ENCODE assay signal across 1 cellular context in genomic region chr3:170690133-170690981, GRCh38.
TF ChIP-seq lines count a peak whose summit lies in the region.

No MANE protein-coding gene starts in this region.

TF ChIP-seq in K562, 482 proteins besides CTCF, POLR2A, EP300 and RAD21 (continued from another document):
- TF ChIP-seq TFAP4 (CRISPR knock-in tag; IDR thresholded peaks at IDR 0.05; ENCODE audit: borderline replicate concordance) = peak; percentile 60; the same call in 1 of the 2 replicates
- no peak for TF ChIP-seq FOXP1 (CRISPR knock-in tag; IDR thresholded peaks at IDR 0.05)
- TF ChIP-seq CBX5 (IDR thresholded peaks at IDR 0.05; ENCODE audit: borderline replicate concordance, low read depth) = no peak
- no peak for TF ChIP-seq CHD2 (IDR thresholded peaks at IDR 0.05; ENCODE audit: low read depth, low read length)
- no peak for TF ChIP-seq KAT8 (IDR thresholded peaks at IDR 0.05; ENCODE audit: low read depth)
- TF ChIP-seq ZNF395 (CRISPR knock-in tag; IDR thresholded peaks at IDR 0.05) = peak; percentile 42; the same call in 1 of the 2 replicates
- no peak for TF ChIP-seq ILF3 (IDR thresholded peaks at IDR 0.05; ENCODE audit: borderline replicate concordance)
- no peak for TF ChIP-seq ZNF398 (CRISPR knock-in tag; IDR thresholded peaks at IDR 0.05)
- no peak for TF ChIP-seq POLR3G (IDR thresholded peaks at IDR 0.05; ENCODE audit: extremely low read depth, insufficient read length, insufficient replicate concordance)
- TF ChIP-seq CAMTA2 (CRISPR knock-in tag; conservative IDR thresholded peaks at IDR 0.05) = no peak
- no peak for TF ChIP-seq MYBL2 (IDR thresholded peaks at IDR 0.05; ENCODE audit: low read depth)
- TF ChIP-seq MYBL2 (CRISPR knock-in tag; IDR thresholded peaks at IDR 0.05; ENCODE audit: borderline replicate concordance) = no peak
- TF ChIP-seq TAF1 (IDR thresholded peaks at IDR 0.05; ENCODE audit: control insufficient read depth, extremely low read depth, insufficient read depth, low read length, severe bottlenecking) = no peak
- TF ChIP-seq SAFB2 (IDR thresholded peaks at IDR 0.05; ENCODE audit: borderline replicate concordance, low read depth, low read length, severe bottlenecking) = no peak
- TF ChIP-seq ZNF277 (CRISPR knock-in tag; IDR thresholded peaks at IDR 0.05; ENCODE audit: borderline replicate concordance) = no peak
